Comparison of ENCODE assay signal across 16 cellular contexts in genomic region chr13:31588331-31588730, GRCh38.
"Had no signal": no experiment of that assay in that cellular context is flagged by ENCODE, and none has a peak within 500 bp of the region (broad histone marks: within the 10 kb centered on the region; RNA-seq: fewer than 3 reads in every experiment).

No MANE protein-coding gene starts in this region.

- H3K36me3 ChIP-seq: esophagus squamous epithelium, heart left ventricle, neutrophil, thyroid gland, vagina had no signal

- H3K27ac ChIP-seq: esophagus squamous epithelium, heart left ventricle, neutrophil, thyroid gland, vagina had no signal

- H3K9me3 ChIP-seq: neutrophil, thyroid gland, vagina had no signal

- DNase-seq: activated CD4-positive, alpha-beta T cell treated with anti-CD3 and anti-CD28 coated beads for 1 hour; activated CD4-positive, alpha-beta T cell treated with anti-CD3 and anti-CD28 coated beads, Interleukin-2, amount 50 U/mL, for 48 hours; activated effector memory CD4-positive, alpha-beta T cell treated with anti-CD3 and anti-CD28 coated beads, Interleukin-2, amount 50 U/mL, for 16 hours; activated naive CD8-positive, alpha-beta T cell treated with anti-CD3 and anti-CD28 coated beads for 36 hours; activated T-cell treated with anti-CD3 and anti-CD28 coated beads, Interleukin-2, amount 50 U/mL, for 4 hours; aorta; esophagus squamous epithelium; foreskin fibroblast; heart left ventricle; naive B cell; posterior cingulate gyrus; right cardiac atrium; thyroid gland had no signal

- H3K27me3 ChIP-seq: thyroid gland, vagina had no signal

- ATAC-seq: activated T-cell treated with anti-CD3 and anti-CD28 coated beads, Interleukin-2, amount 50 U/mL, for 4 hours; heart left ventricle; stimulated activated effector memory CD8-positive, alpha-beta T cell treated with anti-CD3 and anti-CD28 coated beads, Interleukin-12 subunit alpha, Interleukin-12 subunit beta, amount 100 ng/mL, for 72 hours had no signal

- H3K4me3 ChIP-seq: esophagus squamous epithelium, heart left ventricle, thyroid gland, vagina had no signal
